ENCODE assay signal across 11 cellular contexts in genomic region chr14:65461730-65462129, GRCh38.
DNase-seq lines count a peak whose midpoint lies in the region; ATAC-seq and FAIRE-seq lines count a peak whose summit lies in the region.
"Had no signal": no experiment of that assay in that cellular context is flagged by ENCODE, and none has a peak within 500 bp of the region (broad histone marks: within the 10 kb centered on the region; RNA-seq: fewer than 3 reads in every experiment).

No MANE protein-coding gene starts in this region.

- H3K27me3 Mint-ChIP-seq in memory B cell, result no peaks in the 10 kb centered on the region

- H3K9ac ChIP-seq in SK-N-MC (ENCODE audit: insufficient read length), result no peak overlapping the region

- H3K4me1 Mint-ChIP-seq in memory B cell, result peaks cover 34% of the 10 kb centered on the region

- peak; percentile 12 for ATAC-seq in GM18519 (IDR thresholded peaks at IDR 0.05; ENCODE audit: low FRiP score, unreplicated experiment)
- peak; percentile 5 for ATAC-seq in HG02884 (IDR thresholded peaks at IDR 0.05; ENCODE audit: unreplicated experiment)
- peak; percentile 91 for ATAC-seq in memory B cell (ENCODE audit: low read depth)
- no peak for ATAC-seq in HG02571 (IDR thresholded peaks at IDR 0.05; ENCODE audit: unreplicated experiment)

- H3K9me3 Mint-ChIP-seq in memory B cell, result no peaks in the 10 kb centered on the region

- peak overlapping the region; percentile 87 for H3K27ac Mint-ChIP-seq in memory B cell

- H3K36me3 Mint-ChIP-seq in memory B cell, result peaks cover 27% of the 10 kb centered on the region

- no peaks in the 10 kb centered on the region for H3K9me3 ChIP-seq in SK-N-MC (ENCODE audit: low read depth, low read length)

- no peak overlapping the region for H3K4me3 ChIP-seq in SK-N-MC
- H3K4me3 ChIP-seq: lung had no signal

- peaks cover 67% of the 10 kb centered on the region for H3K36me3 ChIP-seq in SK-N-MC (ENCODE audit: insufficient read depth, low read length)

- H3K4me3 Mint-ChIP-seq in memory B cell, result peak overlapping the region; percentile 18

- H3K27ac ChIP-seq in SK-N-MC, result peak overlapping the region; percentile 69

- FAIRE-seq in RCC 7860 (lab: Jason Lieb, UNC), result no peak
- FAIRE-seq: colon had no signal

- no peak for DNase-seq in SK-N-MC (ENCODE audit: low read depth, low spot score)
- peak in 1 of 2 donors; percentile 29 for DNase-seq in memory B cell (ENCODE audit: low spot score in 2 of 2)
- DNase-seq in RCC 7860 (ENCODE audit: low spot score), result no peak
- DNase-seq in GM19238 (ENCODE audit: insufficient read length, low spot score), result no peak
- no peak for DNase-seq in NCI-H1694 treated with DMSO at 0.1 percent for 48 hours (lab: John Stamatoyannopoulos, UW)
- DNase-seq: T-helper 9 cell had no signal
